ENCODE assay signal across 1 cellular context in genomic region chr16:10895053-10895946, GRCh38.
TF ChIP-seq lines count a peak whose summit lies in the region.

No MANE protein-coding gene starts in this region.

TF ChIP-seq in HepG2, 621 proteins besides CTCF, POLR2A, EP300 and RAD21 (continued from another document and continues in another):
- TF ChIP-seq DNMT3B (CRISPR knock-in tag; conservative IDR thresholded peaks at IDR 0.05) (peak; percentile 97; the same call in 1 of the 2 replicates), ZNF891 (CRISPR knock-in tag; IDR thresholded peaks at IDR 0.05) (peak; percentile 97), TRIM22 (IDR thresholded peaks at IDR 0.05) (no peak), ZNF484 (CRISPR knock-in tag; IDR thresholded peaks at IDR 0.05; ENCODE audit: borderline replicate concordance, low read depth) (peak; percentile 77; the same call in 1 of the 2 replicates), ZNF275 (CRISPR knock-in tag; IDR thresholded peaks at IDR 0.05; ENCODE audit: borderline replicate concordance) (no peak), ZNF350 (CRISPR knock-in tag; IDR thresholded peaks at IDR 0.05; ENCODE audit: borderline replicate concordance, low read depth) (peak; percentile 84), THAP7 (CRISPR knock-in tag; IDR thresholded peaks at IDR 0.05) (peak; percentile 87; the same call in 1 of the 2 replicates), KLF6 (CRISPR knock-in tag; IDR thresholded peaks at IDR 0.05) (peak; percentile 96), FOXK1 (CRISPR knock-in tag; IDR thresholded peaks at IDR 0.05; ENCODE audit: borderline replicate concordance, low read depth) (peak; percentile 49; the same call in 1 of the 2 replicates), ATF7 (IDR thresholded peaks at IDR 0.05) (no peak), ATF7 (CRISPR knock-in tag; IDR thresholded peaks at IDR 0.05) (0 out of 2 replicates have a peak, but pooled peaks have one; percentile 31), ZNF232 (CRISPR knock-in tag; IDR thresholded peaks at IDR 0.05; ENCODE audit: borderline replicate concordance) (peak; percentile 98), THAP11 (CRISPR knock-in tag; IDR thresholded peaks at IDR 0.05) (peak; percentile 75; the same call in 1 of the 2 replicates), ZFP90 (CRISPR knock-in tag; IDR thresholded peaks at IDR 0.05; ENCODE audit: borderline replicate concordance) (0 out of 2 replicates have a peak, but pooled peaks have one; percentile 79), POGZ (CRISPR knock-in tag; IDR thresholded peaks at IDR 0.05) (no peak), ZNF280B (CRISPR knock-in tag; IDR thresholded peaks at IDR 0.05; ENCODE audit: borderline replicate concordance) (peak; percentile 92), RFX5 (IDR thresholded peaks at IDR 0.05; ENCODE audit: low read depth, low read length) (no peak), ZGPAT (CRISPR knock-in tag; IDR thresholded peaks at IDR 0.05) (no peak), ISX (CRISPR knock-in tag; conservative IDR thresholded peaks at IDR 0.05) (0 out of 2 replicates have a peak, but pooled peaks have one; percentile 83), CCAR2 (optimal IDR thresholded peaks at IDR 0.05; ENCODE audit: low read depth, low read length) (peak; percentile 39), SMAD3 (CRISPR knock-in tag; IDR thresholded peaks at IDR 0.05) (peak; percentile 96), STAG1 (CRISPR knock-in tag; IDR thresholded peaks at IDR 0.05) (no peak), ZBTB42 (CRISPR knock-in tag; IDR thresholded peaks at IDR 0.05) (peak; percentile 90), SETDB1 (CRISPR knock-in tag; IDR thresholded peaks at IDR 0.05; ENCODE audit: borderline replicate concordance) (no peak), ZNF432 (CRISPR knock-in tag; IDR thresholded peaks at IDR 0.05; ENCODE audit: borderline replicate concordance) (no peak), SKIL (CRISPR knock-in tag; IDR thresholded peaks at IDR 0.05; ENCODE audit: borderline replicate concordance) (peak; percentile 84), SPEN (CRISPR knock-in tag; IDR thresholded peaks at IDR 0.05; ENCODE audit: low read depth) (peak; percentile 75; the same call in 1 of the 2 replicates), PPARG (CRISPR knock-in tag; conservative IDR thresholded peaks at IDR 0.05) (0 out of 2 replicates have a peak, but pooled peaks have one; percentile 36), IRF9 (CRISPR knock-in tag; IDR thresholded peaks at IDR 0.05; ENCODE audit: borderline replicate concordance) (peak; percentile 90), HINFP (CRISPR knock-in tag; IDR thresholded peaks at IDR 0.05; ENCODE audit: low read depth) (peak; percentile 89; the same call in 1 of the 2 replicates), JUN (CRISPR knock-in tag; IDR thresholded peaks at IDR 0.05) (no peak; the same call in 1 of the 2 replicates), RBAK (CRISPR knock-in tag; IDR thresholded peaks at IDR 0.05) (no peak), ZSCAN31 (CRISPR knock-in tag; IDR thresholded peaks at IDR 0.05; ENCODE audit: low read depth) (peak; percentile 93), ESRRA (CRISPR knock-in tag; IDR thresholded peaks at IDR 0.05; ENCODE audit: low read depth) (no peak), SMARCE1 (IDR thresholded peaks at IDR 0.05; ENCODE audit: borderline replicate concordance) (no peak), STAT6 (CRISPR knock-in tag; IDR thresholded peaks at IDR 0.05; ENCODE audit: borderline replicate concordance) (no peak), IKZF4 (CRISPR knock-in tag; IDR thresholded peaks at IDR 0.05; ENCODE audit: borderline replicate concordance, low read depth, not compliant biosample characterization) (peak; percentile 94), ATF5 (CRISPR knock-in tag; IDR thresholded peaks at IDR 0.05; ENCODE audit: low read depth) (peak; percentile 87; the same call in 1 of the 2 replicates), MAZ (IDR thresholded peaks at IDR 0.05; ENCODE audit: borderline replicate concordance, low read depth, low read length) (no peak), MAZ (CRISPR knock-in tag; IDR thresholded peaks at IDR 0.05; ENCODE audit: low read depth) (peak; percentile 83), ZBED4 (CRISPR knock-in tag; IDR thresholded peaks at IDR 0.05; ENCODE audit: borderline replicate concordance) (peak; percentile 73; the same call in 1 of the 2 replicates), GTF2F1 (IDR thresholded peaks at IDR 0.05; ENCODE audit: low read length) (no peak), RXRA (CRISPR knock-in tag; IDR thresholded peaks at IDR 0.05) (no peak), RBM22 (optimal IDR thresholded peaks at IDR 0.05; ENCODE audit: low read length) (no peak), ZNF850 (CRISPR knock-in tag; conservative IDR thresholded peaks at IDR 0.05) (no peak)
